ENCODE assay signal across 13 cellular contexts in the genomic region with DNA sequence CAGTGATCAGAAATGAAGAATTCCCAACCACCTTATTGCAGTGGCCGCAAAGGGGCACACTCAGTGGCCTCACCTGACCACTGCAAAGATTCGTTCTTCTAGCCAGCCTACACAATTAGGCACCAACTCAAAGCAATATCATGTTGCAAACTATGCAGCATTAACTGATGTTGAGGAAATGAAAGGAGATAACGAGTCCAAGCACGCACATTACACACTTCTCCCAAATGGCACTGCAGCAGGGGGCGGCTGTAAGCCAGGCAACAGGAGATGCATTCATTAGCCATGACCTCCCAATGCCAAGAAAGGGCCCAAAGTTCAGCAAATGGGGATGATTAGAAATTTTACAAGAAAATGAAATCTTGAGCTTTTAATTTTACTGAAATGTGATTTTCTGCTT.
DNase-seq lines count a peak whose midpoint lies in the region; ATAC-seq lines count a peak whose summit lies in the region.
"Had no signal": no experiment of that assay in that cellular context is flagged by ENCODE, and none has a peak within 500 bp of the region (broad histone marks: within the 10 kb centered on the region; RNA-seq: fewer than 3 reads in every experiment).

No MANE protein-coding gene starts in this region.

- H3K4me1 Mint-ChIP-seq in dendritic cell treated with granulocyte-macrophage colony-stimulating factor and Interleukin-4, amounts not matched to agents 40 ng/mL and 50 ng/mL, for 4 days (ENCODE audit: low read depth), result peaks cover 74% of the 10 kb centered on the region
- peaks cover 54% of the 10 kb centered on the region for H3K4me1 Mint-ChIP-seq in stimulated activated effector memory CD8-positive, alpha-beta T cell treated with anti-CD3 and anti-CD28 coated beads, Interleukin-12 subunit alpha, Interleukin-12 subunit beta, amount 100 ng/mL, for 72 hours

- no peaks in the 10 kb centered on the region for H3K9me3 Mint-ChIP-seq in dendritic cell treated with granulocyte-macrophage colony-stimulating factor and Interleukin-4, amounts not matched to agents 40 ng/mL and 50 ng/mL, for 4 days
- no peaks in the 10 kb centered on the region for H3K9me3 Mint-ChIP-seq in stimulated activated effector memory CD8-positive, alpha-beta T cell treated with anti-CD3 and anti-CD28 coated beads, Interleukin-12 subunit alpha, Interleukin-12 subunit beta, amount 100 ng/mL, for 72 hours
- H3K9me3 Mint-ChIP-seq: CD4-positive, CD25-positive, alpha-beta regulatory T cell had no signal

- intact Hi-C loops in dendritic cell treated with granulocyte-macrophage colony-stimulating factor and Interleukin-4, amounts not matched to agents 40 ng/mL and 50 ng/mL, for 4 days (cut with micrococcal nuclease), result no loop called here

- no peak overlapping the region for H3K4me3 Mint-ChIP-seq in dendritic cell treated with granulocyte-macrophage colony-stimulating factor and Interleukin-4, amounts not matched to agents 40 ng/mL and 50 ng/mL, for 4 days
- no peak overlapping the region for H3K4me3 Mint-ChIP-seq in stimulated activated effector memory CD8-positive, alpha-beta T cell treated with anti-CD3 and anti-CD28 coated beads, Interleukin-12 subunit alpha, Interleukin-12 subunit beta, amount 100 ng/mL, for 72 hours
- H3K4me3 Mint-ChIP-seq: CD4-positive, CD25-positive, alpha-beta regulatory T cell had no signal

- peaks cover 19% of the 10 kb centered on the region for H3K36me3 Mint-ChIP-seq in dendritic cell treated with granulocyte-macrophage colony-stimulating factor and Interleukin-4, amounts not matched to agents 40 ng/mL and 50 ng/mL, for 4 days (ENCODE audit: low read depth)
- peaks cover 16% of the 10 kb centered on the region for H3K36me3 Mint-ChIP-seq in stimulated activated effector memory CD8-positive, alpha-beta T cell treated with anti-CD3 and anti-CD28 coated beads, Interleukin-12 subunit alpha, Interleukin-12 subunit beta, amount 100 ng/mL, for 72 hours

- peak in 2 of 3 experiments; percentile 14 to 65 for DNase-seq in NCI-H1417 (lab: John Stamatoyannopoulos, UW)
- DNase-seq in NCI-H1417 treated with DMSO at 0.1 percent for 48 hours (lab: John Stamatoyannopoulos, UW), result no peak
- DNase-seq in NOMO-1 treated with DMSO at 0.1 percent for 48 hours (lab: John Stamatoyannopoulos, UW; ENCODE audit: unreplicated experiment), result peak; percentile 49
- no peak for DNase-seq in stimulated activated effector memory CD8-positive, alpha-beta T cell treated with anti-CD3 and anti-CD28 coated beads, Interleukin-12 subunit alpha, Interleukin-12 subunit beta, amount 100 ng/mL, for 72 hours (ENCODE audit: low spot score in 2 of 2)
- DNase-seq in dedifferentiated amniotic fluid mesenchymal stem cell (ENCODE audit: extremely low spot score), result no peak
- no peak for DNase-seq in EL
- no peak for DNase-seq in foreskin melanocyte
- DNase-seq: activated gamma-delta T cell; CD4-positive, CD25-positive, alpha-beta regulatory T cell; colonic mucosa; left ventricle myocardium inferior; NCI-H1694 treated with DMSO at 0.1 percent for 48 hours had no signal

- H3K27me3 Mint-ChIP-seq in dendritic cell treated with granulocyte-macrophage colony-stimulating factor and Interleukin-4, amounts not matched to agents 40 ng/mL and 50 ng/mL, for 4 days, result no peaks in the 10 kb centered on the region
- H3K27me3 Mint-ChIP-seq: CD4-positive, CD25-positive, alpha-beta regulatory T cell had no signal

- peak overlapping the region; percentile 70 for H3K27ac Mint-ChIP-seq in dendritic cell treated with granulocyte-macrophage colony-stimulating factor and Interleukin-4, amounts not matched to agents 40 ng/mL and 50 ng/mL, for 4 days
- peak overlapping the region; percentile 72 for H3K27ac Mint-ChIP-seq in stimulated activated effector memory CD8-positive, alpha-beta T cell treated with anti-CD3 and anti-CD28 coated beads, Interleukin-12 subunit alpha, Interleukin-12 subunit beta, amount 100 ng/mL, for 72 hours

- no peak for ATAC-seq in stimulated activated effector memory CD8-positive, alpha-beta T cell treated with anti-CD3 and anti-CD28 coated beads, Interleukin-12 subunit alpha, Interleukin-12 subunit beta, amount 100 ng/mL, for 72 hours

Comparison
In these comparisons a context has a peak if more than half of its experiments do, and no peak if none do; other contexts are left out.
1. DNase-seq: peak in NCI-H1417 (2 of 3) and NOMO-1 treated with DMSO at 0.1 percent for 48 hours (single experiment); none in NCI-H1417 treated with DMSO at 0.1 percent for 48 hours (single experiment), stimulated activated effector memory CD8-positive, alpha-beta T cell treated with anti-CD3 and anti-CD28 coated beads, Interleukin-12 subunit alpha, Interleukin-12 subunit beta, amount 100 ng/mL, for 72 hours (0 of 2), dedifferentiated amniotic fluid mesenchymal stem cell (single experiment), EL (single experiment) and foreskin melanocyte (single experiment).